1 cellular context compared by ENCODE assay signal in genomic region chr12:122111070-122111750, GRCh38.
TF ChIP-seq lines count a peak whose summit lies in the region.

No MANE protein-coding gene starts in this region.

TF ChIP-seq in GM23338, 12 proteins besides CTCF, POLR2A, EP300 and RAD21 (continued from another document):
- TF ChIP-seq ZNF462 (CRISPR knock-in tag; IDR thresholded peaks at IDR 0.05), result no peak
TF ChIP-seq in GM23338: peak in this region for 0.
